In genomic region chr7:3244241-3244814, GRCh38 we compare ENCODE assay signal across 1 cellular context.
TF ChIP-seq lines count a peak whose summit lies in the region.

No MANE protein-coding gene starts in this region.

TF ChIP-seq in GM23338, 12 proteins besides CTCF, POLR2A, EP300 and RAD21 (continued from another document):
- TF ChIP-seq EZH2phosphoT487 (IDR thresholded peaks at IDR 0.05; ENCODE audit: unreplicated experiment), result no peak
- no peak for TF ChIP-seq ZNF331 (CRISPR knock-in tag; IDR thresholded peaks at IDR 0.05; ENCODE audit: low read depth)
- no peak for TF ChIP-seq ZNF114 (CRISPR knock-in tag; IDR thresholded peaks at IDR 0.05)
- no peak for TF ChIP-seq CREB1 (CRISPR knock-in tag; IDR thresholded peaks at IDR 0.05; ENCODE audit: low read depth)
